26 cellular contexts compared by ENCODE assay signal in genomic region chr6:113490356-113490755, GRCh38.
DNase-seq lines count a peak whose midpoint lies in the region; ATAC-seq, FAIRE-seq and TF ChIP-seq lines count a peak whose summit lies in the region.
"Had no signal": no experiment of that assay in that cellular context is flagged by ENCODE, and none has a peak within 500 bp of the region (broad histone marks: within the 10 kb centered on the region; RNA-seq: fewer than 3 reads in every experiment).

No MANE protein-coding gene starts in this region.

- no peak overlapping the region for H3K4me3 ChIP-seq in A549
- H3K4me3 ChIP-seq in HepG2 (replicated peaks in 1 of 3; ENCODE audit: insufficient read depth in 1 of 3, low read depth in 2 of 3, low read length in 3 of 3): no peak overlapping the region
- H3K4me3 ChIP-seq: BLaER1 treated with 17β-estradiol and CSF1 and Interleukin-3, amounts not matched to agents 10 nM and 100 nM; gastroesophageal sphincter; SJCRH30 had no signal

- no peak for TF ChIP-seq CTCF in A549 (IDR thresholded peaks at IDR 0.05)
- no peak for TF ChIP-seq CTCF in HepG2 (CRISPR knock-in tag; IDR thresholded peaks at IDR 0.05)

- no peak overlapping the region for H2AFZ ChIP-seq in HepG2 (ENCODE audit: low read length)

- TF ChIP-seq POLR2A in A549 (IDR thresholded peaks at IDR 0.05; ENCODE audit: low read length) (no peak), HepG2 (IDR thresholded peaks at IDR 0.05; ENCODE audit: insufficient read depth in 1 of 2, low read depth in 2 of 2, low read length in 2 of 2) (no peak)

- no peaks in the 10 kb centered on the region for H4K20me1 ChIP-seq in HepG2 (ENCODE audit: insufficient read depth, low read length)
- H4K20me1 ChIP-seq: BLaER1 treated with 17β-estradiol and CSF1 and Interleukin-3, amounts not matched to agents 10 nM and 100 nM had no signal

- H3K36me3 ChIP-seq in HepG2 (replicated peaks in 1 of 2; ENCODE audit: control insufficient read depth in 1 of 2, insufficient read depth in 2 of 2, low read length in 2 of 2): no peaks in the 10 kb centered on the region
- H3K36me3 ChIP-seq: BLaER1 treated with 17β-estradiol and CSF1 and Interleukin-3, amounts not matched to agents 10 nM and 100 nM; gastroesophageal sphincter; SJCRH30 had no signal

- POLR2A ChIA-PET in A549 (lab: Yijun Ruan, JAX) (no interaction called here), HepG2 (lab: Yijun Ruan, JAX) (no interaction called here)

- in situ Hi-C loops in HepG2 (cut with HindIII; ENCODE audit: extremely low pct_ligation_motif_present, low pct_unique_long_range_greater_than_20kb): no loop called here

- CTCF ChIA-PET in A549 (lab: Yijun Ruan, JAX): interaction anchor here (0.9 to 1.1 kb wide), 2 partner anchors 15 to 369 kb away, joined by 4 to 5 read pairs; no protein-coding TSS in a partner anchor
- CTCF ChIA-PET in HepG2 (lab: Yijun Ruan, JAX; ENCODE audit: low intra/inter-chr PET ratio, low total read pairs): no interaction called here

- DNase-seq in A549 (ENCODE audit: low read depth in 1 of 2, low spot score in 1 of 2) (no peak), DMS79 treated with DMSO at 0.1 percent for 48 hours (lab: John Stamatoyannopoulos, UW) (peak; percentile 35), NCI-H748 treated with DMSO at 0.1 percent for 48 hours (lab: John Stamatoyannopoulos, UW) (peak; percentile 31), HepG2 (ENCODE audit: low spot score) (peak; percentile 3), islet precursor cell (no peak)
- DNase-seq: activated CD4-positive, alpha-beta T cell treated with anti-CD3 and anti-CD28 coated beads, Interleukin-2, amount 10 ng/mL, durations not matched to agents 7 days and 5 days; activated effector memory CD4-positive, alpha-beta T cell treated with anti-CD3 and anti-CD28 coated beads, Interleukin-2, amount 50 U/mL, for 16 hours; activated naive CD8-positive, alpha-beta T cell treated with anti-CD3 and anti-CD28 coated beads for 36 hours; activated T-cell treated with anti-CD3 and anti-CD28 coated beads, Interleukin-2, amount 50 U/mL, for 1 hour; anterior cingulate cortex; NCI-H1436 treated with DMSO at 0.1 percent for 48 hours; NCI-H2171 treated with DMSO at 0.1 percent for 48 hours; NCI-H526 treated with DMSO at 0.1 percent for 48 hours; nephron progenitor cell; right cardiac atrium; SJCRH30; stimulated activated CD4-positive, alpha-beta T cell treated with anti-CD3 and anti-CD28 coated beads, Interleukin-1b, Interleukin-23, amount 100 ng/mL, for 48 hours; stimulated activated naive CD4-positive, alpha-beta T cell treated with Interleukin-2 at 50 U/mL for 16 hours had no signal

- FAIRE-seq in A549 (lab: Jason Lieb, UNC) (no peak), HepG2 (lab: Jason Lieb, UNC) (no peak)
- FAIRE-seq: colon, H54 had no signal

- no peaks in the 10 kb centered on the region for H3K27me3 ChIP-seq in HepG2 (ENCODE audit: control insufficient read depth in 1 of 2, insufficient read depth in 2 of 2, low read length in 2 of 2)
- H3K27me3 ChIP-seq: BLaER1 treated with 17β-estradiol and CSF1 and Interleukin-3, amounts not matched to agents 10 nM and 100 nM; gastroesophageal sphincter; SJCRH30 had no signal

- H3K4me1 ChIP-seq in A549: peaks cover 9% of the 10 kb centered on the region; the same call in 2 of the 3 replicates
- peaks cover 6% of the 10 kb centered on the region; the same call in 1 of the 2 replicates for H3K4me1 ChIP-seq in HepG2 (ENCODE audit: insufficient read depth, low read length)
- H3K4me1 ChIP-seq: BLaER1 treated with 17β-estradiol and CSF1 and Interleukin-3, amounts not matched to agents 10 nM and 100 nM had no signal

- ATAC-seq in A549 (no peak), HepG2 (no peak), HG02610 (IDR thresholded peaks at IDR 0.05; ENCODE audit: unreplicated experiment) (no peak), HG02885 (IDR thresholded peaks at IDR 0.05; ENCODE audit: poor library complexity, unreplicated experiment) (no peak), GM18870 (IDR thresholded peaks at IDR 0.05; ENCODE audit: unreplicated experiment) (no peak)
- ATAC-seq: gastroesophageal sphincter, right cardiac atrium had no signal

- H3K27ac ChIP-seq in A549 (no peak overlapping the region), HepG2 (ENCODE audit: extremely low read length, insufficient read depth, low read length) (no peak overlapping the region)
- H3K27ac ChIP-seq: BLaER1 treated with 17β-estradiol and CSF1 and Interleukin-3, amounts not matched to agents 10 nM and 100 nM; gastroesophageal sphincter; KMS-11; SJCRH30 had no signal

- no peak for TF ChIP-seq RAD21 in A549 (conservative IDR thresholded peaks at IDR 0.05 in 1 of 2, IDR thresholded peaks at IDR 0.05 in 1 of 2)
- TF ChIP-seq RAD21 in HepG2 (CRISPR knock-in tag; IDR thresholded peaks at IDR 0.05): no peak

- H3K9me3 ChIP-seq in A549: no peaks in the 10 kb centered on the region
- no peaks in the 10 kb centered on the region for H3K9me3 ChIP-seq in HepG2 (ENCODE audit: low read length)
- H3K9me3 ChIP-seq: BLaER1 treated with 17β-estradiol and CSF1 and Interleukin-3, amounts not matched to agents 10 nM and 100 nM; gastroesophageal sphincter; SJCRH30 had no signal

- no peak overlapping the region for H3K9ac ChIP-seq in HepG2 (ENCODE audit: insufficient read depth, low read depth, low read length)
- H3K9ac ChIP-seq: BLaER1 treated with 17β-estradiol and CSF1 and Interleukin-3, amounts not matched to agents 10 nM and 100 nM; KMS-11 had no signal

- intact Hi-C loops in HepG2 (cut with micrococcal nuclease; ENCODE audit: unreplicated experiment): no loop called here

- H3K4me2 ChIP-seq in A549 (peak overlapping the region; percentile 3; the same call in 1 of the 3 replicates), HepG2 (ENCODE audit: low read depth, low read length) (no peak overlapping the region)
- H3K4me2 ChIP-seq: BLaER1 treated with 17β-estradiol and CSF1 and Interleukin-3, amounts not matched to agents 10 nM and 100 nM; KMS-11 had no signal

- BruUV-seq in HepG2 (replicated peaks; lab: Mats Ljungman, UMichigan): no TSS peak

- TF ChIP-seq EP300 in A549 (IDR thresholded peaks at IDR 0.05) (no peak), HepG2 (IDR thresholded peaks at IDR 0.05; ENCODE audit: low read depth in 2 of 2, low read length in 2 of 2) (peak in 1 of 2 experiments; percentile 39; a peak in 1 of 4 replicates), HepG2 (CRISPR knock-in tag; IDR thresholded peaks at IDR 0.05; ENCODE audit: borderline replicate concordance) (no peak)

- no peaks in the 10 kb centered on the region for H3K79me2 ChIP-seq in HepG2 (ENCODE audit: insufficient read depth, low read length)

TF ChIP-seq in A549, 52 proteins besides CTCF, POLR2A, EP300 and RAD21 (continues in another document):
- TF ChIP-seq CEBPB (IDR thresholded peaks at IDR 0.05): peak; percentile 24 to 51; a peak in 1 of 4 replicates
- no peak for TF ChIP-seq RFX5 (IDR thresholded peaks at IDR 0.05)
- no peak for TF ChIP-seq EHMT2 (IDR thresholded peaks at IDR 0.05; ENCODE audit: low read depth)
- TF ChIP-seq NFE2L2 (conservative IDR thresholded peaks at IDR 0.05; ENCODE audit: low read length): no peak
- no peak for TF ChIP-seq MAFK (IDR thresholded peaks at IDR 0.05; ENCODE audit: partially characterized antibody)
- TF ChIP-seq TFCP2L1 (CRISPR knock-in tag; IDR thresholded peaks at IDR 0.05): no peak
- TF ChIP-seq HOXB13 (CRISPR knock-in tag; IDR thresholded peaks at IDR 0.05; ENCODE audit: low read depth): no peak
- TF ChIP-seq CHD2 (IDR thresholded peaks at IDR 0.05; ENCODE audit: low read length, partially characterized antibody): no peak
- no peak for TF ChIP-seq HDAC2 (IDR thresholded peaks at IDR 0.05)
- TF ChIP-seq NR3C1 (IDR thresholded peaks at IDR 0.05): no peak
- no peak for TF ChIP-seq HES2 (IDR thresholded peaks at IDR 0.05)
- no peak for TF ChIP-seq EHF (CRISPR knock-in tag; IDR thresholded peaks at IDR 0.05)
- TF ChIP-seq GATA3 (IDR thresholded peaks at IDR 0.05; ENCODE audit: borderline replicate concordance): 0 out of 2 replicates have a peak, but pooled peaks have one; percentile 19

TF ChIP-seq in HepG2, 621 proteins besides CTCF, POLR2A, EP300 and RAD21 (continues in another document):
- TF ChIP-seq FOXP1 (IDR thresholded peaks at IDR 0.05) (no peak), FOXP1 (CRISPR knock-in tag; IDR thresholded peaks at IDR 0.05) (peak; percentile 50), FOXA1 (IDR thresholded peaks at IDR 0.05) (peak; percentile 50; the same call in 1 of the 2 replicates), FOXA1 (CRISPR knock-in tag; IDR thresholded peaks at IDR 0.05) (peak; percentile 47; the same call in 1 of the 2 replicates)
- TF ChIP-seq, protein P1, sequence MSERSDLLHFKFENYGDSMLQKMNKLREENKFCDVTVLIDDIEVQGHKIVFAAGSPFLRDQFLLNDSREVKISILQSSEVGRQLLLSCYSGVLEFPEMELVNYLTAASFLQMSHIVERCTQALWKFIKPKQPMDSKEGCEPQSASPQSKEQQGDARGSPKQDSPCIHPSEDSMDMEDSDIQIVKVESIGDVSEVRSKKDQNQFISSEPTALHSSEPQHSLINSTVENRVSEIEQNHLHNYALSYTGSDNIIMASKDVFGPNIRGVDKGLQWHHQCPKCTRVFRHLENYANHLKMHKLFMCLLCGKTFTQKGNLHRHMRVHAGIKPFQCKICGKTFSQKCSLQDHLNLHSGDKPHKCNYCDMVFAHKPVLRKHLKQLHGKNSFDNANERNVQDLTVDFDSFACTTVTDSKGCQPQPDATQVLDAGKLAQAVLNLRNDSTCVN (CRISPR knock-in tag; IDR thresholded peaks at IDR 0.05; ENCODE audit: borderline replicate concordance): no peak

Comparison
In these comparisons a context has a peak if more than half of its experiments do, and no peak if none do; other contexts are left out.
1. DNase-seq: peak in DMS79 treated with DMSO at 0.1 percent for 48 hours (single experiment), NCI-H748 treated with DMSO at 0.1 percent for 48 hours (single experiment) and HepG2 (single experiment); none in A549 (0 of 2) and islet precursor cell (single experiment).
2. Of the 38 proteins assayed by ChIP-seq in both HepG2 and A549: peak only in HepG2: none; only in A549: CEBPB; in both: none; in neither: 36; mixed calls (peak in some experiments, not most) for 1.